12 cellular contexts compared by ENCODE assay signal in the genomic region with DNA sequence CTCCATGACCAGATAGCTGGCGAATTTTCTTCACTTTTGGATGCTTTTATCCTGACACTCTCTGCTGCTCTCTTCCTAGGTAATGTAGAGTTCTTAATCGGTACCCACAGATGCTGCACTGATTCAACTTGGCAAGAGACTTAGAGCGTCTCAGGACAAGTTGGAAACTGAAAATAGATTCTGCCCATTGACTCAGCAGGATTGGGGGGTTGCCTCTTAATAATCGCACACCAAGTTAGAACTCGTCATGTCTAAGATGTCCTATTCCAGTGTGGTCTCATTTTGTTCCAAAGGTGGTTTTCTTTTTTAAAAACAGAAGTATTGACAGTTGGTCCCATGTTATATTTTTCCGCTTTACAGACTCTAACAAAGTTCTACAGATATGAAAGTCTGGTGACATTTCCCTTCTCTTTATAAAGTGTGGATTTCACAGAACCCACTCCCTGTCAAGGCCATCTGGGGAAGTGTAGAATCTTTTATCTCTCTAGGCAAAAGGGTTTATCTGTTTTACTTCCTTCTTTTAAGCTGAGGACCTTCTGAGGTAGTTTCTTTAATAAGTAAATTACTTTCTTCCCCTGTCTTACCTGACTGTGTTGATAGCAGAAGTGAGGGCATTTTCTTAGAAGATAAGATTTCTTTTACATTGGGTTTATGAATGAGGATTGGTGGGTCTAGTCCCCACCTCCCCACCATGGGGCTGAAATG. TPM values are rescaled to one million over a fixed set of nuclear protein-coding genes. Genes with fewer than 3 reads are reported as not detected.
A peak's percentile ranks its signal among the peaks of the same experiment; 100 is the strongest.
DNase-seq lines count a peak whose midpoint lies in the region; ATAC-seq, FAIRE-seq and TF ChIP-seq lines count a peak whose summit lies in the region.
"Had no signal": no experiment of that assay in that cellular context is flagged by ENCODE, and none has a peak within 500 bp of the region (broad histone marks: within the 10 kb centered on the region; RNA-seq: fewer than 3 reads in every experiment).

No MANE protein-coding gene starts in this region.

- no peak for FAIRE-seq in bronchial epithelial cell (lab: Jason Lieb, UNC)
- FAIRE-seq: islet of Langerhans had no signal

- H3K4me1 Mint-ChIP-seq in activated naive CD4-positive, alpha-beta T cell treated with anti-CD3 and anti-CD28 coated beads for 36 hours (ENCODE audit: low read depth), result peaks cover 56% of the 10 kb centered on the region
- H3K4me1 Mint-ChIP-seq in stimulated activated naive CD8-positive, alpha-beta T cell treated with anti-CD3 and anti-CD28 coated beads, Interleukin-15, Interleukin-2, amounts not matched to agents 100 ng/mL and 50 ng/mL, for 24 hours (ENCODE audit: low read depth), result peaks cover 81% of the 10 kb centered on the region

- H3K36me3 ChIP-seq in bronchial epithelial cell (ENCODE audit: control insufficient read depth, insufficient read depth, low read length), result no peaks in the 10 kb centered on the region
- H3K36me3 ChIP-seq: vagina had no signal

- CTCF ChIA-PET in activated naive CD4-positive, alpha-beta T cell treated with anti-CD3 and anti-CD28 coated beads for 36 hours (lab: Charles Lee), result interaction anchor here (0.9 to 8.0 kb wide), 4 partner anchors 13 to 114 kb away, joined by 3 to 227 read pairs (median 3); no protein-coding TSS in a partner anchor
- CTCF ChIA-PET in RWPE1 (lab: Yijun Ruan, JAX), result interaction anchor here (0.7 kb wide), 1 partner anchor 11 kb away, joined by 3 read pairs; no protein-coding TSS in a partner anchor

- no peaks in the 10 kb centered on the region for H3K27me3 Mint-ChIP-seq in activated naive CD4-positive, alpha-beta T cell treated with anti-CD3 and anti-CD28 coated beads for 36 hours (ENCODE audit: low read depth)
- no peaks in the 10 kb centered on the region for H3K27me3 Mint-ChIP-seq in stimulated activated naive CD8-positive, alpha-beta T cell treated with anti-CD3 and anti-CD28 coated beads, Interleukin-15, Interleukin-2, amounts not matched to agents 100 ng/mL and 50 ng/mL, for 24 hours

- ATAC-seq in HG02840 (IDR thresholded peaks at IDR 0.05; ENCODE audit: low FRiP score, unreplicated experiment) (no peak), GM18517 (IDR thresholded peaks at IDR 0.05; ENCODE audit: unreplicated experiment) (no peak), GM19324 (IDR thresholded peaks at IDR 0.05; ENCODE audit: low FRiP score, unreplicated experiment) (no peak)

- no peaks in the 10 kb centered on the region for H3K9me3 Mint-ChIP-seq in activated naive CD4-positive, alpha-beta T cell treated with anti-CD3 and anti-CD28 coated beads for 36 hours
- no peaks in the 10 kb centered on the region for H3K9me3 Mint-ChIP-seq in stimulated activated naive CD8-positive, alpha-beta T cell treated with anti-CD3 and anti-CD28 coated beads, Interleukin-15, Interleukin-2, amounts not matched to agents 100 ng/mL and 50 ng/mL, for 24 hours

- intact Hi-C loops in activated naive CD4-positive, alpha-beta T cell treated with anti-CD3 and anti-CD28 coated beads for 36 hours (cut with micrococcal nuclease), result loop anchor here (10.0 kb wide), 1 partner anchor 1169 kb away; no protein-coding TSS in a partner anchor

- no peak overlapping the region for H3K4me3 ChIP-seq in bronchial epithelial cell (ENCODE audit: low read depth, low read length)
- H3K4me3 ChIP-seq: vagina had no signal

- no peaks in the 10 kb centered on the region for H3K36me3 Mint-ChIP-seq in activated naive CD4-positive, alpha-beta T cell treated with anti-CD3 and anti-CD28 coated beads for 36 hours (ENCODE audit: low read depth)
- peaks cover 4% of the 10 kb centered on the region for H3K36me3 Mint-ChIP-seq in stimulated activated naive CD8-positive, alpha-beta T cell treated with anti-CD3 and anti-CD28 coated beads, Interleukin-15, Interleukin-2, amounts not matched to agents 100 ng/mL and 50 ng/mL, for 24 hours (ENCODE audit: low read depth)

- peak overlapping the region; percentile 81 for H3K27ac Mint-ChIP-seq in activated naive CD4-positive, alpha-beta T cell treated with anti-CD3 and anti-CD28 coated beads for 36 hours
- peak overlapping the region; percentile 98 for H3K27ac Mint-ChIP-seq in stimulated activated naive CD8-positive, alpha-beta T cell treated with anti-CD3 and anti-CD28 coated beads, Interleukin-15, Interleukin-2, amounts not matched to agents 100 ng/mL and 50 ng/mL, for 24 hours

- no peak for DNase-seq in activated naive CD4-positive, alpha-beta T cell treated with anti-CD3 and anti-CD28 coated beads for 36 hours
- no peak for DNase-seq in activated naive CD4-positive, alpha-beta T cell (lab: John Stamatoyannopoulos, UW)
- peak; percentile 51 for DNase-seq in RWPE1 (ENCODE audit: low spot score)
- peak; percentile 91 for DNase-seq in bronchial epithelial cell (ENCODE audit: low read depth)
- DNase-seq: GDM1, NCI-H1417 had no signal

- peak overlapping the region; percentile 19 for H3K4me3 Mint-ChIP-seq in activated naive CD4-positive, alpha-beta T cell treated with anti-CD3 and anti-CD28 coated beads for 36 hours
- H3K4me3 Mint-ChIP-seq in stimulated activated naive CD8-positive, alpha-beta T cell treated with anti-CD3 and anti-CD28 coated beads, Interleukin-15, Interleukin-2, amounts not matched to agents 100 ng/mL and 50 ng/mL, for 24 hours, result peak overlapping the region; percentile 57

- peak overlapping the region; percentile 81 for H3K27ac ChIP-seq in RWPE1
- H3K27ac ChIP-seq: vagina had no signal

- POLR2A ChIA-PET in RWPE1 (lab: Yijun Ruan, JAX; ENCODE audit: low non-redundant PET), result no interaction called here

- no peaks in the 10 kb centered on the region for H3K27me3 ChIP-seq in bronchial epithelial cell (ENCODE audit: control insufficient read depth, insufficient read depth, low read length)
- H3K27me3 ChIP-seq: vagina had no signal

- TF ChIP-seq CTCF in RWPE1 (conservative IDR thresholded peaks at IDR 0.05; ENCODE audit: low read depth), result no peak
- TF ChIP-seq CTCF in bronchial epithelial cell (IDR thresholded peaks at IDR 0.05; ENCODE audit: insufficient read depth, low read length, severe bottlenecking), result no peak

RNA-seq across cellular contexts. Expression of a gene that starts 12.1 kb away (rescaled TPM):
- 1 to 10 TPM; 4.5 to 5.0 TPM for total RNA-seq in activated naive CD4-positive, alpha-beta T cell treated with anti-CD3 and anti-CD28 coated beads for 36 hours
- 8.7 and 9.7 TPM in 2 replicates for total RNA-seq in bronchial epithelial cell

Comparison
In these comparisons a context has a peak if more than half of its experiments do, and no peak if none do; other contexts are left out.
1. DNase-seq: peak in RWPE1 (single experiment) and bronchial epithelial cell (single experiment); none in activated naive CD4-positive, alpha-beta T cell treated with anti-CD3 and anti-CD28 coated beads for 36 hours (single experiment) and activated naive CD4-positive, alpha-beta T cell (0 of 4).